Comparison of ENCODE assay signal across 24 cellular contexts in genomic region chr1:243657793-243658192, GRCh38.
"Had no signal": no experiment of that assay in that cellular context is flagged by ENCODE, and none has a peak within 500 bp of the region (broad histone marks: within the 10 kb centered on the region; RNA-seq: fewer than 3 reads in every experiment).

No MANE protein-coding gene starts in this region.

- H3K4me1 ChIP-seq: esophagus squamous epithelium, gastrocnemius medialis, heart right ventricle, left lung, lower lobe of right lung had no signal

- ATAC-seq: esophagus mucosa, gastrocnemius medialis, heart right ventricle, left cardiac atrium, left lung, left ventricle myocardium superior, lower lobe of right lung had no signal

- H3K4me3 ChIP-seq: coronary artery, dorsolateral prefrontal cortex, esophagus squamous epithelium, gastrocnemius medialis, heart right ventricle, left lung, lower lobe of right lung had no signal

- H3K27ac ChIP-seq: coronary artery, dorsolateral prefrontal cortex, esophagus squamous epithelium, gastrocnemius medialis, heart right ventricle, left lung, lower lobe of right lung had no signal

- H3K36me3 ChIP-seq: esophagus squamous epithelium, gastrocnemius medialis, left lung, lower lobe of right lung had no signal

- H3K9me3 ChIP-seq: esophagus squamous epithelium, gastrocnemius medialis, lower lobe of right lung had no signal

- DNase-seq: dermis blood vessel endothelial cell; dorsolateral prefrontal cortex; effector CD4-positive, alpha-beta T cell; effector memory CD4-positive, alpha-beta T cell; erythroblast; esophagus squamous epithelium; foreskin fibroblast; foreskin melanocyte; gastrocnemius medialis; glutamatergic neuron; head of caudate nucleus; heart right ventricle; hippocampal formation; islet precursor cell; left cardiac atrium; left lung; left ventricle myocardium superior; lower lobe of right lung; mesendoderm; midbrain had no signal

- H3K27me3 ChIP-seq: dorsolateral prefrontal cortex, esophagus squamous epithelium, gastrocnemius medialis, heart right ventricle, left lung had no signal

- FAIRE-seq: colon, endothelial cell of umbilical vein had no signal
